ENCODE assay signal across 1 cellular context in the genomic region with DNA sequence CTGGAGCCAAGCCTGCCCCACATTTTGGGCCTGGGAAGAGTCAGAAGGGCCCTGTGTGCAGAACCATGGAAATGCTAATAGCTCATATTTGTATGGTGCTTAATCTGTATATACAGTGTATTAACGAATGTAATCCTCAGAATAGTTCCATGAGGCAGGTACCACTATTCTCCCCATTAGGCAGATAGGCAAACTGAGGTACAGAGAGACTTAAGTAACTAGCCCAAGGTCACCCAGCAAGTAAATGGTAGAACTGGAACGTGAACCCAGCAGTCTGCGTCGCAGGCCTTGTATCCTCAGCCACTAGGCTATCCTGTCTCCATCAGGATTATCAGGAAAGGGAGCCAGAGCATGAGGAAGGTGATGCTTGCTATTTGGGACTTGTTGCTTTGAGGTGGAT.
TF ChIP-seq lines count a peak whose summit lies in the region.

No MANE protein-coding gene starts in this region.

TF ChIP-seq in HepG2, 621 proteins besides CTCF, POLR2A, EP300 and RAD21:
- TF ChIP-seq ZMYM3 (CRISPR knock-in tag; IDR thresholded peaks at IDR 0.05) (peak; percentile 42; the same call in 1 of the 2 replicates), KDM1A (CRISPR knock-in tag; IDR thresholded peaks at IDR 0.05) (peak; percentile 17; the same call in 1 of the 2 replicates), SALL2 (CRISPR knock-in tag; IDR thresholded peaks at IDR 0.05) (no peak), CAMTA2 (CRISPR knock-in tag; IDR thresholded peaks at IDR 0.05; ENCODE audit: borderline replicate concordance) (no peak), ZNF629 (CRISPR knock-in tag; conservative IDR thresholded peaks at IDR 0.05) (peak; percentile 85)
